8 cellular contexts compared by ENCODE assay signal in genomic region chr11:83521647-83522596, GRCh38.
A peak's percentile ranks its signal among the peaks of the same experiment; 100 is the strongest.
DNase-seq lines count a peak whose midpoint lies in the region; ATAC-seq, FAIRE-seq and TF ChIP-seq lines count a peak whose summit lies in the region.

No MANE protein-coding gene starts in this region.

- SMC1A ChIA-PET in GM12878 (lab: Charles Lee; ENCODE audit: uncharacterized antibody, unreplicated experiment), result interaction anchor here (0.8 to 1.1 kb wide), 2 partner anchors 12 to 204 kb away, joined by 3 read pairs; no protein-coding TSS in a partner anchor

- H3K4me3 ChIP-seq in GM12878, result no peak overlapping the region
- H3K4me3 ChIP-seq in retinal pigment epithelial cell (ENCODE audit: low read length), result no peak overlapping the region
- no peak overlapping the region for H3K4me3 ChIP-seq in thyroid gland (replicated peaks in 1 of 3)

- intact Hi-C loops in GM12878 (cut with micrococcal nuclease; ENCODE audit: unreplicated experiment), result loop anchor here (5.0 kb wide), 2 partner anchors 150 to 295 kb away; no protein-coding TSS in a partner anchor
- intact Hi-C loops in thyroid gland (cut with DNase I), result no loop called here

- TF ChIP-seq RAD21 in GM12878 (IDR thresholded peaks at IDR 0.05; ENCODE audit: insufficient read depth, low read depth, low read length), result peak; percentile 57

- H3K9ac ChIP-seq in GM12878 (ENCODE audit: control insufficient read depth, insufficient read depth, low read length), result no peak overlapping the region

- in situ Hi-C loops in GM12878 (cut with MboI), result no loop called here

- FAIRE-seq in GM12878 (lab: Jason Lieb, UNC), result no peak

- TF ChIP-seq POLR2A in GM12878 (IDR thresholded peaks at IDR 0.05; ENCODE audit: low read depth, low read length) (no peak), thyroid gland (IDR thresholded peaks at IDR 0.05) (no peak)

- H3K4me2 ChIP-seq in GM12878 (ENCODE audit: control insufficient read depth, insufficient read depth), result no peak overlapping the region

- H3K4me1 ChIP-seq in GM12878 (ENCODE audit: control insufficient read depth, insufficient read depth, low read length), result no peaks in the 10 kb centered on the region
- H3K4me1 ChIP-seq in thyroid gland, result peaks cover 0 to 9% of the 10 kb centered on the region in 2 donors

- H3K36me3 ChIP-seq in GM12878 (ENCODE audit: control insufficient read depth in 2 of 2, insufficient read depth in 2 of 2, low read length in 1 of 2), result no peaks in the 10 kb centered on the region
- H3K36me3 ChIP-seq in thyroid gland, result no peaks in the 10 kb centered on the region

- TF ChIP-seq EP300 in GM12878 (IDR thresholded peaks at IDR 0.05; ENCODE audit: borderline replicate concordance in 1 of 2, control insufficient read depth in 1 of 2, low read depth in 2 of 2, low read length in 2 of 2), result no peak

- H3K27ac ChIP-seq in GM12878 (ENCODE audit: control insufficient read depth, insufficient read depth), result no peak overlapping the region
- no peak overlapping the region for H3K27ac ChIP-seq in thyroid gland

- CTCF ChIA-PET in GM12878 (lab: Yijun Ruan, JAX), result interaction anchor here (0.6 to 2.4 kb wide), 5 partner anchors 11 to 804 kb away, joined by 3 to 9 read pairs (median 3); no protein-coding TSS in a partner anchor

- BruUV-seq in GM12878 (replicated peaks; lab: Mats Ljungman, UMichigan), result no TSS peak

- ATAC-seq in GM12878 (no peak), HG03045 (IDR thresholded peaks at IDR 0.05; ENCODE audit: unreplicated experiment) (no peak), GM18858 (IDR thresholded peaks at IDR 0.05; ENCODE audit: unreplicated experiment) (no peak)

- POLR2A ChIA-PET in GM12878 (lab: Charles Lee), result no interaction called here

- H3K79me2 ChIP-seq in GM12878 (ENCODE audit: control insufficient read depth, insufficient read depth, low read length), result no peaks in the 10 kb centered on the region

- TF ChIP-seq CTCF in GM12878 (IDR thresholded peaks at IDR 0.05 in 2 of 3, conservative IDR thresholded peaks at IDR 0.05 in 1 of 3; ENCODE audit: control insufficient read depth in 2 of 3, extremely low read depth in 1 of 3, insufficient read depth in 1 of 3, low read depth in 3 of 3, low read length in 3 of 3), result peak; percentile 15 to 41 (median 19); a peak in 4 of 6 replicates
- TF ChIP-seq CTCF in retinal pigment epithelial cell (conservative IDR thresholded peaks at IDR 0.05; ENCODE audit: low read depth, low read length), result peak; percentile 65
- TF ChIP-seq CTCF in thyroid gland (IDR thresholded peaks at IDR 0.05), result peak in 1 of 6 experiments; percentile 16

- WGBS in GM12878 (ENCODE audit: insufficient coverage, insufficient replicate concordance, low lambda C conversion rate, missing lambda C conversion rate), result 55% methylated on average over 8 of the region's 8 CpGs
- WGBS in thyroid gland, 2 donors, result 78 to 79% methylated on average over 8 of the region's 8 CpGs

- no peaks in the 10 kb centered on the region for H4K20me1 ChIP-seq in GM12878 (ENCODE audit: control insufficient read depth, insufficient read depth)

- H3K9me3 ChIP-seq in GM12878 (replicated peaks; ENCODE audit: control insufficient read depth, insufficient read depth, low read length), result no peaks in the 10 kb centered on the region; the same call in 2 of the 3 replicates
- H3K9me3 ChIP-seq in thyroid gland, result no peaks in the 10 kb centered on the region

- DNase-seq in NCI-H1092 treated with DMSO at 0.1 percent for 48 hours (lab: John Stamatoyannopoulos, UW) (peak; percentile 29), NCI-H1092 (lab: John Stamatoyannopoulos, UW) (no peak), NCI-H187 (lab: John Stamatoyannopoulos, UW) (peak; percentile 40 to 60), GM12878 (ENCODE audit: low read depth, low spot score) (no peak), retinal pigment epithelial cell (ENCODE audit: low read depth) (no peak), thyroid gland (no peak)

- RAD21 ChIA-PET in GM12878 (lab: Charles Lee; ENCODE audit: unreplicated experiment), result no interaction called here

- H3K27me3 ChIP-seq in GM12878 (replicated peaks in 1 of 2; ENCODE audit: control insufficient read depth in 2 of 2, insufficient read depth in 2 of 2, low read length in 1 of 2), result no peaks in the 10 kb centered on the region
- H3K27me3 ChIP-seq in thyroid gland, result no peaks in the 10 kb centered on the region

- H2AFZ ChIP-seq in GM12878 (ENCODE audit: control insufficient read depth, low read depth, low read length), result no peak overlapping the region

TF ChIP-seq in GM12878, 131 proteins besides CTCF, POLR2A, EP300 and RAD21:
- no peak for TF ChIP-seq FOXK2 (IDR thresholded peaks at IDR 0.05)
- TF ChIP-seq, protein P1, sequence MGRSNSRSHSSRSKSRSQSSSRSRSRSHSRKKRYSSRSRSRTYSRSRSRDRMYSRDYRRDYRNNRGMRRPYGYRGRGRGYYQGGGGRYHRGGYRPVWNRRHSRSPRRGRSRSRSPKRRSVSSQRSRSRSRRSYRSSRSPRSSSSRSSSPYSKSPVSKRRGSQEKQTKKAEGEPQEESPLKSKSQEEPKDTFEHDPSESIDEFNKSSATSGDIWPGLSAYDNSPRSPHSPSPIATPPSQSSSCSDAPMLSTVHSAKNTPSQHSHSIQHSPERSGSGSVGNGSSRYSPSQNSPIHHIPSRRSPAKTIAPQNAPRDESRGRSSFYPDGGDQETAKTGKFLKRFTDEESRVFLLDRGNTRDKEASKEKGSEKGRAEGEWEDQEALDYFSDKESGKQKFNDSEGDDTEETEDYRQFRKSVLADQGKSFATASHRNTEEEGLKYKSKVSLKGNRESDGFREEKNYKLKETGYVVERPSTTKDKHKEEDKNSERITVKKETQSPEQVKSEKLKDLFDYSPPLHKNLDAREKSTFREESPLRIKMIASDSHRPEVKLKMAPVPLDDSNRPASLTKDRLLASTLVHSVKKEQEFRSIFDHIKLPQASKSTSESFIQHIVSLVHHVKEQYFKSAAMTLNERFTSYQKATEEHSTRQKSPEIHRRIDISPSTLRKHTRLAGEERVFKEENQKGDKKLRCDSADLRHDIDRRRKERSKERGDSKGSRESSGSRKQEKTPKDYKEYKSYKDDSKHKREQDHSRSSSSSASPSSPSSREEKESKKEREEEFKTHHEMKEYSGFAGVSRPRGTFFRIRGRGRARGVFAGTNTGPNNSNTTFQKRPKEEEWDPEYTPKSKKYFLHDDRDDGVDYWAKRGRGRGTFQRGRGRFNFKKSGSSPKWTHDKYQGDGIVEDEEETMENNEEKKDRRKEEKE (IDR thresholded peaks at IDR 0.05), result no peak
- TF ChIP-seq RBBP5 (conservative IDR thresholded peaks at IDR 0.05), result no peak
- no peak for TF ChIP-seq SMAD5 (IDR thresholded peaks at IDR 0.05; ENCODE audit: low read depth)
- peak; percentile 37; the same call in 1 of the 2 replicates for TF ChIP-seq SMC3 (IDR thresholded peaks at IDR 0.05; ENCODE audit: borderline replicate concordance, low read length)

Comparison
In these comparisons a context has a peak if more than half of its experiments do, and no peak if none do; other contexts are left out.
1. DNase-seq: peak in NCI-H1092 treated with DMSO at 0.1 percent for 48 hours (single experiment) and NCI-H187 (2 of 2); none in NCI-H1092 (single experiment), GM12878 (single experiment), retinal pigment epithelial cell (single experiment) and thyroid gland (0 of 2).